Comparison of ENCODE assay signal across 9 cellular contexts in genomic region chr2:212863185-212863588, GRCh38.
DNase-seq lines count a peak whose midpoint lies in the region; ATAC-seq and TF ChIP-seq lines count a peak whose summit lies in the region.
"Had no signal": no experiment of that assay in that cellular context is flagged by ENCODE, and none has a peak within 500 bp of the region (broad histone marks: within the 10 kb centered on the region; RNA-seq: fewer than 3 reads in every experiment).

No MANE protein-coding gene starts in this region.

- peaks cover 2% of the 10 kb centered on the region for H3K4me1 Mint-ChIP-seq in activated CD4-positive, alpha-beta T cell treated with anti-CD3 and anti-CD28 coated beads for 36 hours

- H3K27me3 Mint-ChIP-seq in activated CD4-positive, alpha-beta T cell treated with anti-CD3 and anti-CD28 coated beads for 36 hours: no peaks in the 10 kb centered on the region

- peak; percentile 76 for TF ChIP-seq CTCF in epithelial cell of esophagus (IDR thresholded peaks at IDR 0.05; ENCODE audit: insufficient read depth, low read depth, low read length, missing control alignments)

- CTCF ChIA-PET in activated CD4-positive, alpha-beta T cell treated with anti-CD3 and anti-CD28 coated beads for 36 hours (lab: Charles Lee): interaction anchor here (0.6 to 2.3 kb wide), 12 partner anchors 58 to 379 kb away, joined by 3 to 12 read pairs (median 3); no protein-coding TSS in a partner anchor

- POLR2A ChIA-PET in activated CD4-positive, alpha-beta T cell treated with anti-CD3 and anti-CD28 coated beads for 36 hours (lab: Charles Lee): no interaction called here

- H3K4me3 Mint-ChIP-seq in activated CD4-positive, alpha-beta T cell treated with anti-CD3 and anti-CD28 coated beads for 36 hours: no peak overlapping the region

- peaks cover 6% of the 10 kb centered on the region for H3K36me3 Mint-ChIP-seq in activated CD4-positive, alpha-beta T cell treated with anti-CD3 and anti-CD28 coated beads for 36 hours (ENCODE audit: low read depth)

- H3K4me3 ChIP-seq in epithelial cell of esophagus (ENCODE audit: low read length): no peak overlapping the region
- H3K4me3 ChIP-seq: body of pancreas had no signal

- peak; percentile 60 for ATAC-seq in activated CD4-positive, alpha-beta T cell treated with anti-CD3 and anti-CD28 coated beads for 36 hours
- ATAC-seq in HG03442 (IDR thresholded peaks at IDR 0.05; ENCODE audit: unreplicated experiment) (peak; percentile 43), GM18909 (IDR thresholded peaks at IDR 0.05; ENCODE audit: poor library complexity, unreplicated experiment) (no peak)
- ATAC-seq: body of pancreas had no signal

- no peak overlapping the region for H3K27ac Mint-ChIP-seq in activated CD4-positive, alpha-beta T cell treated with anti-CD3 and anti-CD28 coated beads for 36 hours

- intact Hi-C loops in activated CD4-positive, alpha-beta T cell treated with anti-CD3 and anti-CD28 coated beads for 36 hours (cut with DNase I, micrococcal nuclease): loop anchor here (1.0 to 5.0 kb wide), 3 partner anchors 290 to 384 kb away; no protein-coding TSS in a partner anchor

- H3K9me3 Mint-ChIP-seq in activated CD4-positive, alpha-beta T cell treated with anti-CD3 and anti-CD28 coated beads for 36 hours (ENCODE audit: low read depth): peaks cover 20% of the 10 kb centered on the region

- DNase-seq in activated CD4-positive, alpha-beta T cell treated with anti-CD3 and anti-CD28 coated beads for 36 hours: peak; percentile 63
- DNase-seq in activated CD4-positive, alpha-beta T cell treated with anti-CD3 and anti-CD28 coated beads for 4 hours: no peak
- peak; percentile 30 for DNase-seq in SKM-1 (lab: John Stamatoyannopoulos, UW; ENCODE audit: unreplicated experiment)
- DNase-seq in epithelial cell of esophagus (ENCODE audit: low read depth): peak; percentile 62
- peak; percentile 11 to 12 for DNase-seq in stimulated activated CD4-positive, alpha-beta T cell treated with anti-CD3 and anti-CD28 coated beads, Interleukin-15, amount 100 ng/mL, for 48 hours (ENCODE audit: low read depth in 2 of 2)
- DNase-seq in GM19238 (ENCODE audit: insufficient read length, low spot score): no peak

Comparison
In these comparisons a context has a peak if more than half of its experiments do, and no peak if none do; other contexts are left out.
1. DNase-seq: peak in activated CD4-positive, alpha-beta T cell treated with anti-CD3 and anti-CD28 coated beads for 36 hours (single experiment), SKM-1 (single experiment), epithelial cell of esophagus (single experiment) and stimulated activated CD4-positive, alpha-beta T cell treated with anti-CD3 and anti-CD28 coated beads, Interleukin-15, amount 100 ng/mL, for 48 hours (2 of 2); none in activated CD4-positive, alpha-beta T cell treated with anti-CD3 and anti-CD28 coated beads for 4 hours (0 of 2) and GM19238 (single experiment).